In genomic region chr22:41976961-41977566, GRCh38 we compare ENCODE assay signal across 9 cellular contexts. TPM values are rescaled to one million over a fixed set of nuclear protein-coding genes. Genes with fewer than 3 reads are reported as not detected.
A peak's percentile ranks its signal among the peaks of the same experiment; 100 is the strongest.
DNase-seq lines count a peak whose midpoint lies in the region; ATAC-seq and TF ChIP-seq lines count a peak whose summit lies in the region.
"Had no signal": no experiment of that assay in that cellular context is flagged by ENCODE, and none has a peak within 500 bp of the region (broad histone marks: within the 10 kb centered on the region; RNA-seq: fewer than 3 reads in every experiment).

No MANE protein-coding gene starts in this region.

- H3K4me2 ChIP-seq in DND-41 (ENCODE audit: insufficient read depth, low read length), result peak overlapping the region; percentile 65
- H3K4me2 ChIP-seq in osteoblast (ENCODE audit: insufficient read depth, low read length), result no peak overlapping the region

- H3K4me1 Mint-ChIP-seq in central memory CD8-positive, alpha-beta T cell, result peaks cover 15% of the 10 kb centered on the region

- H3K27me3 ChIP-seq in DND-41 (ENCODE audit: insufficient read depth, low read length, poor library complexity), result peaks cover 39% of the 10 kb centered on the region
- peaks cover 46% of the 10 kb centered on the region for H3K27me3 ChIP-seq in osteoblast (ENCODE audit: insufficient read depth, low read length)

- peak overlapping the region in 1 of 2 experiments; percentile 47; a peak in 2 of 4 replicates for H3K4me3 ChIP-seq in DND-41 (ENCODE audit: low read depth in 1 of 2, low read length in 2 of 2)
- H3K4me3 ChIP-seq in osteoblast (ENCODE audit: insufficient read depth, low read length), result no peak overlapping the region

- peaks cover 55% of the 10 kb centered on the region for H3K27me3 Mint-ChIP-seq in central memory CD8-positive, alpha-beta T cell

- H3K4me1 ChIP-seq in DND-41 (ENCODE audit: insufficient read depth, low read length) (peaks cover 13% of the 10 kb centered on the region), osteoblast (ENCODE audit: insufficient read depth, low read length) (no peaks in the 10 kb centered on the region)

- H4K20me1 ChIP-seq in DND-41 (ENCODE audit: insufficient read depth, low read length) (peaks cover 16% of the 10 kb centered on the region), osteoblast (ENCODE audit: insufficient read depth, low read length) (no peaks in the 10 kb centered on the region)

- peaks cover 2% of the 10 kb centered on the region for H3K36me3 Mint-ChIP-seq in central memory CD8-positive, alpha-beta T cell (ENCODE audit: insufficient read depth)

- peak overlapping the region; percentile 50 for H3K4me3 Mint-ChIP-seq in central memory CD8-positive, alpha-beta T cell

- ATAC-seq in DND-41 (ENCODE audit: insufficient read depth, low read depth) (peak; percentile 46; the same call in 2 of the 3 replicates), HG03432 (IDR thresholded peaks at IDR 0.05; ENCODE audit: unreplicated experiment) (no peak)
- no peak for ATAC-seq in central memory CD8-positive, alpha-beta T cell (replicated peaks; ENCODE audit: extremely low read depth, poor library complexity, severe bottlenecking)

- H3K36me3 ChIP-seq in DND-41 (ENCODE audit: insufficient read depth, low read length) (no peaks in the 10 kb centered on the region), osteoblast (ENCODE audit: insufficient read depth, low read length) (no peaks in the 10 kb centered on the region)

- H3K27ac ChIP-seq in DND-41 (ENCODE audit: low read length) (no peak overlapping the region), osteoblast (ENCODE audit: low read depth, low read length) (no peak overlapping the region)

- DNase-seq in DND-41 (peak; percentile 24), NCI-H1092 (lab: John Stamatoyannopoulos, UW) (peak; percentile 45), osteoblast (ENCODE audit: insufficient read length, low spot score, missing footprints) (peak; percentile 79), SHP77 treated with DMSO at 0.1 percent for 48 hours (lab: John Stamatoyannopoulos, UW) (no peak), SIG-M5 (lab: John Stamatoyannopoulos, UW) (no peak), A172 (ENCODE audit: low spot score) (no peak)
- no peak for DNase-seq in central memory CD8-positive, alpha-beta T cell (ENCODE audit: low spot score in 2 of 2)

- no peak overlapping the region for H3K27ac Mint-ChIP-seq in central memory CD8-positive, alpha-beta T cell (ENCODE audit: low read depth)

- H3K9ac ChIP-seq in DND-41 (ENCODE audit: low read depth, low read length), result peak overlapping the region; percentile 31

- H3K9me3 ChIP-seq in DND-41 (ENCODE audit: insufficient read depth, low read length, severe bottlenecking) (no peaks in the 10 kb centered on the region), osteoblast (ENCODE audit: low read depth, low read length) (no peaks in the 10 kb centered on the region)

- TF ChIP-seq CTCF in DND-41 (IDR thresholded peaks at IDR 0.05; ENCODE audit: borderline replicate concordance, extremely low read depth, low read length, poor library complexity, severe bottlenecking) (no peak), osteoblast (IDR thresholded peaks at IDR 0.05; ENCODE audit: extremely low read depth, low read depth, low read length) (no peak)

- H3K9me3 Mint-ChIP-seq in central memory CD8-positive, alpha-beta T cell, result no peaks in the 10 kb centered on the region

- H2AFZ ChIP-seq in DND-41 (ENCODE audit: low read depth, low read length) (peak overlapping the region; percentile 5; the same call in 1 of the 2 replicates), osteoblast (ENCODE audit: low read length) (no peak overlapping the region)

- H3K79me2 ChIP-seq in DND-41 (ENCODE audit: insufficient read depth, low read length) (no peaks in the 10 kb centered on the region), osteoblast (ENCODE audit: insufficient read depth, low read length) (no peaks in the 10 kb centered on the region)

RNA-seq across cellular contexts. Expression of gene SEPTIN3, which starts 7.8 kb away (rescaled TPM):
- 0.29 and 0.36 TPM in 2 replicates for total RNA-seq in osteoblast
- 7.7 and 8.3 TPM in 2 replicates for total RNA-seq in A172 (2014; rRNA removed; shearing (Covaris generic))

RNA-seq across cellular contexts. Expression of gene WBP2NL, which starts 21.5 kb away (rescaled TPM):
- total RNA-seq in osteoblast, result under 0.01 and 0.72 TPM in 2 replicates
- not detected in 2 replicates for total RNA-seq in A172 (2014; rRNA removed; shearing (Covaris generic))
- total RNA-seq: lung microvascular endothelial cell had no signal

RNA-seq across cellular contexts. Expression of gene CENPM, which starts 30.1 kb away (rescaled TPM):
- total RNA-seq in osteoblast, result 1.2 and 1.8 TPM in 2 replicates
- 42.4 and 54.8 TPM in 2 replicates for total RNA-seq in A172 (2014; rRNA removed; shearing (Covaris generic))

RNA-seq across cellular contexts. Expression of gene TNFRSF13C, which starts 50.5 kb away (rescaled TPM):
- total RNA-seq in osteoblast, result under 0.01 TPM in 2 replicates
- 0.03 TPM in 1 of 2 replicates, not detected in the other for total RNA-seq in A172 (2014; rRNA removed; shearing (Covaris generic))
- total RNA-seq: lung microvascular endothelial cell had no signal

Comparison
In these comparisons a context has a peak if more than half of its experiments do, and no peak if none do; other contexts are left out.
1. DNase-seq: peak in DND-41 (single experiment), NCI-H1092 (single experiment) and osteoblast (single experiment); none in central memory CD8-positive, alpha-beta T cell (0 of 2), SHP77 treated with DMSO at 0.1 percent for 48 hours (single experiment), SIG-M5 (single experiment) and A172 (single experiment).